In the genomic region with DNA sequence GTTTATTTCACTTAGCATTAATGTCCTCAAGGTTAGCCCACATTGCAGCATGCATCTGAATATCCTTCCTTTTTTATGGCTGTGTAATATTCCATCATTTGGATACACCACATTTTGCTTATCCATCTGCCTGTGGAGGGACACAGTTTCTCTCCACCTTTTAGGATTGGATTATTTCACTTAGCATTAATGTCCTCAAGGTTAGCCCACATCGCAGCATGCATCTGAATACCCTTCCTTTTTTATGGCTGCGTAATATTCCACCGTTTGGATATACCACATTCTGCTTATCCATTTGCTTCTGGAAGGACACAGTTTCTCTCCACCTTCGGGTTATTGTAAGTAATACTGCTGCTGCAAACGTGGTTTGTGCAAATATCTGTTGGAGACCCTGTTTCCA, we compare ENCODE assay signal across 25 cellular contexts.
"Had no signal": no experiment of that assay in that cellular context is flagged by ENCODE, and none has a peak within 500 bp of the region (broad histone marks: within the 10 kb centered on the region; RNA-seq: fewer than 3 reads in every experiment).

No MANE protein-coding gene starts in this region.

- H3K9me3 ChIP-seq: pancreas, prostate gland, vagina had no signal

- H3K36me3 ChIP-seq: prostate gland, vagina had no signal

- ATAC-seq: heart right ventricle; naive thymus-derived CD8-positive, alpha-beta T cell; pancreas; stimulated activated effector memory CD8-positive, alpha-beta T cell treated with anti-CD3 and anti-CD28 coated beads, Interleukin-12 subunit alpha, Interleukin-12 subunit beta, amount 100 ng/mL, for 72 hours; stimulated activated naive CD8-positive, alpha-beta T cell treated with anti-CD3 and anti-CD28 coated beads, Interleukin-15, amount 100 ng/mL, for 72 hours had no signal

- H3K4me3 ChIP-seq: esophagus muscularis mucosa, heart right ventricle, pancreas, prostate gland, sigmoid colon, upper lobe of left lung, vagina had no signal

- DNase-seq: activated CD4-positive, alpha-beta memory T cell treated with anti-CD3 and anti-CD28 coated beads for 36 hours; activated CD4-positive, alpha-beta T cell treated with anti-CD3 and anti-CD28 coated beads, Interleukin-2, amount 10 ng/mL, durations not matched to agents 24 days and 14 days; activated CD4-positive, CD25-positive, alpha-beta regulatory T cell treated with anti-CD3 and anti-CD28 coated beads, Interleukin-2, amount 50 U/mL, for 72 hours; activated CD8-positive, alpha-beta memory T cell treated with anti-CD3 and anti-CD28 coated beads, Interleukin-2, amount 50 U/mL, for 48 hours; activated gamma-delta T cell; activated naive CD4-positive, alpha-beta T cell treated with anti-CD3 and anti-CD28 coated beads, Interleukin-2, amount 50 U/mL, for 16 hours; activated T-cell treated with anti-CD3 and anti-CD28 coated beads, Interleukin-2, amount 50 U/mL, for 24 hours; amniotic stem cell; caudate nucleus; foreskin melanocyte; heart right ventricle; naive thymus-derived CD8-positive, alpha-beta T cell; nucleus accumbens; pancreas; retina; sigmoid colon; small intestine; stimulated activated CD4-positive, alpha-beta T cell treated with anti-CD3 and anti-CD28 coated beads, Interleukin-4, amount 100 ng/mL, for 24 hours; stimulated activated naive CD8-positive, alpha-beta T cell treated with anti-CD3 and anti-CD28 coated beads, Interleukin-15, amount 100 ng/mL, for 72 hours; substantia nigra; upper lobe of left lung had no signal

- H3K27ac ChIP-seq: esophagus muscularis mucosa, heart right ventricle, pancreas, prostate gland, sigmoid colon, upper lobe of left lung, vagina had no signal

- H3K27me3 ChIP-seq: esophagus muscularis mucosa, heart right ventricle, pancreas, sigmoid colon, upper lobe of left lung, vagina had no signal

- H3K4me1 ChIP-seq: prostate gland, sigmoid colon, upper lobe of left lung, vagina had no signal

- FAIRE-seq: pancreas, small intestine had no signal
